In genomic region chr14:70192915-70193314, GRCh38 we compare ENCODE assay signal across 23 cellular contexts. TPM values are rescaled to one million over a fixed set of nuclear protein-coding genes. Genes with fewer than 3 reads are reported as not detected.
DNase-seq lines count a peak whose midpoint lies in the region; ATAC-seq, FAIRE-seq and TF ChIP-seq lines count a peak whose summit lies in the region.
"Had no signal": no experiment of that assay in that cellular context is flagged by ENCODE, and none has a peak within 500 bp of the region (broad histone marks: within the 10 kb centered on the region; RNA-seq: fewer than 3 reads in every experiment).

No MANE protein-coding gene starts in this region.

- H3K14ac ChIP-seq in H1 (ENCODE audit: insufficient read length) = no peak overlapping the region

- peaks cover 14 to 26% (median 24%) of the 10 kb centered on the region in 4 experiments for H3K27me3 ChIP-seq in H1 (replicated peaks in 1 of 4; ENCODE audit: control insufficient read depth in 3 of 4, extremely low read depth in 1 of 4, insufficient read depth in 3 of 4, low read length in 3 of 4)
- H3K27me3 ChIP-seq in GM23248 (replicated peaks; ENCODE audit: insufficient read depth) = peaks cover 17% of the 10 kb centered on the region; the same call in 1 of the 2 replicates
- peaks cover 0 to 20% of the 10 kb centered on the region in 2 donors for H3K27me3 ChIP-seq in small intestine (ENCODE audit: control insufficient read depth in 2 of 2, insufficient read depth in 2 of 2, low read length in 2 of 2)

- H2BK15ac ChIP-seq in H1 (ENCODE audit: low read length) = no peak overlapping the region

- TF ChIP-seq CTCF in GM12864 (IDR thresholded peaks at IDR 0.05; ENCODE audit: low read depth, low read length, missing control alignments) (peak; percentile 22), H1 (IDR thresholded peaks at IDR 0.05; ENCODE audit: control extremely low read depth in 1 of 3, insufficient read depth in 1 of 3, low read depth in 1 of 3, low read length in 3 of 3) (peak; percentile 23 to 39 (median 38); a peak in 3 of 4 replicates)

- CTCF ChIA-PET in H1 (lab: Charles Lee; ENCODE audit: partially characterized antibody) = interaction anchor here (0.8 kb wide), 2 partner anchors 10 to 106 kb away, joined by 4 to 5 read pairs; no protein-coding TSS in a partner anchor

- H4K20me1 ChIP-seq in H1 (replicated peaks in 1 of 2; ENCODE audit: control insufficient read depth in 1 of 2, insufficient read depth in 2 of 2, low read length in 2 of 2) = no peaks in the 10 kb centered on the region
- no peaks in the 10 kb centered on the region for H4K20me1 ChIP-seq in GM23248 (ENCODE audit: insufficient read depth)

- no peaks in the 10 kb centered on the region for H3K79me1 ChIP-seq in H1 (ENCODE audit: low read depth, low read length)

- 76% methylated on average over 2 of the region's 2 CpGs; no CpG with 5 or more reads in 1 of the 2 experiments for WGBS in H1 (ENCODE audit: extremely low coverage in 1 of 2, insufficient coverage in 1 of 2, insufficient read length in 1 of 2, insufficient replicate concordance in 2 of 2, low coverage in 1 of 2, low lambda C conversion rate in 2 of 2, missing lambda C conversion rate in 1 of 2), 2 experiments
- WGBS in GM23248 (ENCODE audit: low coverage in 1 of 2, low lambda C conversion rate in 2 of 2, missing lambda C conversion rate in 2 of 2), 2 experiments = 13 to 29% methylated on average over 2 of the region's 2 CpGs
- WGBS in small intestine, 3 donors = 35 to 61% (median 56%) methylated on average over 2 of the region's 2 CpGs

- POLR2A ChIA-PET in H1 (lab: Charles Lee; ENCODE audit: partially characterized antibody) = no interaction called here

- no peaks in the 10 kb centered on the region for H3F3A ChIP-seq in GM23248 (ENCODE audit: insufficient read depth)

- H3K56ac ChIP-seq in H1 (replicated peaks; ENCODE audit: insufficient read length, low read depth, low read length) = no peak overlapping the region

- no peaks in the 10 kb centered on the region for H3K9me2 ChIP-seq in GM23248 (ENCODE audit: insufficient read depth)

- TF ChIP-seq EP300 in H1 (IDR thresholded peaks at IDR 0.05; ENCODE audit: borderline replicate concordance in 1 of 2, low read depth in 2 of 2, low read length in 2 of 2) = no peak

- H3K9ac ChIP-seq in H1 (replicated peaks in 1 of 4; ENCODE audit: extremely low read depth in 1 of 4, low read depth in 3 of 4, low read length in 3 of 4) (no peak overlapping the region), GM23248 (no peak overlapping the region)

- no peak overlapping the region for H3K27ac ChIP-seq in H1 (ENCODE audit: low read depth, low read length)
- no peak overlapping the region for H3K27ac ChIP-seq in GM23248
- H3K27ac ChIP-seq in small intestine (ENCODE audit: low read depth in 1 of 2, low read length in 1 of 2) = no peak overlapping the region
- H3K27ac ChIP-seq: body of pancreas, HL-60, psoas muscle had no signal

- no peak overlapping the region for H3K4me2 ChIP-seq in H1 (ENCODE audit: insufficient read depth in 1 of 2, low read depth in 2 of 2, low read length in 2 of 2)
- no peak overlapping the region for H3K4me2 ChIP-seq in GM23248 (ENCODE audit: unreplicated experiment)

- TF ChIP-seq POLR2A in H1 (IDR thresholded peaks at IDR 0.05; ENCODE audit: control extremely low read depth in 1 of 2, low read depth in 2 of 2, low read length in 2 of 2) = no peak

- no peak overlapping the region for H2BK120ac ChIP-seq in H1 (replicated peaks; ENCODE audit: low read depth, low read length)

- H3K36me3 ChIP-seq in H1 (ENCODE audit: control insufficient read depth in 2 of 4, insufficient read depth in 4 of 4, low read length in 3 of 4) = no peaks in the 10 kb centered on the region
- H3K36me3 ChIP-seq in GM23248 (ENCODE audit: low read depth) = no peaks in the 10 kb centered on the region
- H3K36me3 ChIP-seq in small intestine (ENCODE audit: control insufficient read depth in 2 of 2, insufficient read depth in 2 of 2, low read length in 2 of 2) = no peaks in the 10 kb centered on the region
- H3K36me3 ChIP-seq: MG63 had no signal

- H2AFZ ChIP-seq in H1 (ENCODE audit: low read length) = no peak overlapping the region
- no peak overlapping the region for H2AFZ ChIP-seq in GM23248

- peaks cover 14% of the 10 kb centered on the region for H3K23me2 ChIP-seq in H1 (ENCODE audit: low read depth, low read length)

- in situ Hi-C loops in GM23248 (cut with MboI) = no loop called here

- no peak overlapping the region for H4K8ac ChIP-seq in H1 (ENCODE audit: extremely low read depth, insufficient read depth, low read length)

- H3K4me3 ChIP-seq in GM12864 (ENCODE audit: low read depth, low read length) (no peak overlapping the region), H1 (ENCODE audit: extremely low read depth in 1 of 4, insufficient read depth in 2 of 4, low read depth in 3 of 4, low read length in 4 of 4) (no peak overlapping the region), GM23248 (no peak overlapping the region), small intestine (ENCODE audit: low read depth in 1 of 2, low read length in 2 of 2) (no peak overlapping the region)
- H3K4me3 ChIP-seq: body of pancreas, MG63, psoas muscle had no signal

- DNase-seq in COLO668 (lab: John Stamatoyannopoulos, UW; ENCODE audit: unreplicated experiment) (peak; percentile 31), GM12864 (ENCODE audit: low read depth) (no peak), NCI-H69 (lab: John Stamatoyannopoulos, UW) (peak; percentile 8), H1 (ENCODE audit: low read depth in 1 of 2, low spot score in 2 of 2) (no peak), GM23248 (no peak), NCI-H226 (no peak), small intestine (no peak)
- DNase-seq: activated CD4-positive, alpha-beta T cell treated with anti-CD3 and anti-CD28 coated beads, Interleukin-2, amount 10 ng/mL, durations not matched to agents 7 days and 5 days; CD4-positive, CD25-positive, alpha-beta regulatory T cell; DMS79 treated with DMSO at 0.1 percent for 48 hours; effector memory CD8-positive, alpha-beta T cell; IMR-90; MG63; NCI-H146; NCI-H748 treated with DMSO at 0.1 percent for 48 hours; psoas muscle; stimulated activated CD4-positive, alpha-beta T cell treated with anti-CD3 and anti-CD28 coated beads, Interleukin-4, amount 100 ng/mL, for 24 hours; trophoblast cell had no signal

- H2BK20ac ChIP-seq in H1 (ENCODE audit: low read length) = no peak overlapping the region

- no peak overlapping the region for H2BK12ac ChIP-seq in H1 (ENCODE audit: low read depth, low read length)

- no peak overlapping the region for H4K5ac ChIP-seq in H1 (ENCODE audit: insufficient read length, low read depth, low read length)

- H2BK5ac ChIP-seq in H1 (ENCODE audit: low read depth, low read length) = no peak overlapping the region

- no peaks in the 10 kb centered on the region for H3K9me3 ChIP-seq in H1 (ENCODE audit: insufficient read depth in 2 of 2, low read depth in 1 of 2, low read length in 1 of 2)
- H3K9me3 ChIP-seq in GM23248 (ENCODE audit: low read depth) = no peaks in the 10 kb centered on the region
- H3K9me3 ChIP-seq in small intestine (ENCODE audit: control insufficient read depth, low read depth) = no peaks in the 10 kb centered on the region
- H3K9me3 ChIP-seq: body of pancreas, MG63, psoas muscle had no signal

- no peak overlapping the region for H4K91ac ChIP-seq in H1 (replicated peaks; ENCODE audit: insufficient read length, low read length)

- peaks cover 2 to 13% (median 4%) of the 10 kb centered on the region in 4 experiments; a peak in 6 of 7 replicates for H3K4me1 ChIP-seq in H1 (replicated peaks in 1 of 4; ENCODE audit: control insufficient read depth in 3 of 4, insufficient read depth in 4 of 4, low read length in 3 of 4)
- H3K4me1 ChIP-seq in GM23248 (ENCODE audit: insufficient read depth) = 0 out of 2 replicates have a peak, but pooled peaks cover 2% of the 10 kb centered on the region
- peaks cover 0 to 4% of the 10 kb centered on the region in 2 donors for H3K4me1 ChIP-seq in small intestine (ENCODE audit: control insufficient read depth in 2 of 2, insufficient read depth in 1 of 2, low read depth in 1 of 2, low read length in 1 of 2)

- no peak overlapping the region for H3K18ac ChIP-seq in H1 (ENCODE audit: extremely low read depth, low read length)

- H2AK5ac ChIP-seq in H1 (ENCODE audit: low read depth, low read length) = no peak overlapping the region

- ATAC-seq in HG03045 (IDR thresholded peaks at IDR 0.05; ENCODE audit: unreplicated experiment) = no peak
- ATAC-seq: body of pancreas; effector memory CD8-positive, alpha-beta T cell; left lobe of liver; Panc1; psoas muscle had no signal

- peak; percentile 40 to 50; a peak in 3 of 4 replicates for TF ChIP-seq RAD21 in H1 (IDR thresholded peaks at IDR 0.05 in 1 of 2, conservative IDR thresholded peaks at IDR 0.05 in 1 of 2; ENCODE audit: low read depth in 2 of 2, low read length in 2 of 2)

- H3K23ac ChIP-seq in H1 (ENCODE audit: insufficient read length) = no peak overlapping the region

- no peak overlapping the region for H3K4ac ChIP-seq in H1 (replicated peaks; ENCODE audit: insufficient read length, low read depth, low read length)

- H3K79me2 ChIP-seq in H1 (ENCODE audit: control insufficient read depth in 1 of 2, insufficient read depth in 2 of 2, low read length in 2 of 2) (no peaks in the 10 kb centered on the region), GM23248 (ENCODE audit: insufficient read depth) (no peaks in the 10 kb centered on the region)

- FAIRE-seq in H1 (lab: Jason Lieb, UNC) = no peak
- no peak for FAIRE-seq in small intestine (lab: Jason Lieb, UNC)

TF ChIP-seq in H1, 55 proteins besides CTCF, POLR2A, EP300 and RAD21:
- TF ChIP-seq HDAC2 (IDR thresholded peaks at IDR 0.05; ENCODE audit: borderline replicate concordance in 1 of 2, low read depth in 2 of 2, low read length in 2 of 2) (0 out of 4 replicates have a peak, but pooled peaks of 1 of the 2 experiments have one; percentile 31), MAX (IDR thresholded peaks at IDR 0.05) (no peak)

RNA-seq across cellular contexts. Expression of gene SLC8A3, which starts 4.2 kb away (rescaled TPM):
- total RNA-seq in H1 (2021; fragmentation: NEBNext Ultra II Directional; extraction: Animal tissue kit (Norgen Biotek cat#: 25700)) = 1.0 and 1.1 TPM in 2 replicates
- 0.33 and 0.38 TPM in 2 replicates for polyA plus RNA-seq in H1 (2011; rRNA removed)
- polyA plus RNA-seq in H1 (2011; cell fraction: cytosol; rRNA removed) = 0.57 TPM
- polyA plus RNA-seq in H1 (2011; cell fraction: nucleus; rRNA removed) = 0.66 TPM
- polyA plus RNA-seq in H1 (2012, experiment 1 of 2) = 0.50 to 0.72 TPM (median 0.60 TPM) in 4 replicates
- polyA plus RNA-seq in H1 (2012, experiment 2 of 2) = 0.20 TPM
- polyA plus RNA-seq in H1 (2013, experiment 1 of 2) = 1.8 TPM
- polyA plus RNA-seq in H1 (2013, experiment 2 of 2) = 1.7 TPM
- 2.3 and 2.7 TPM in 2 replicates for polyA minus RNA-seq in H1 (2011; rRNA and poly(A)+ RNA removed)
- polyA minus RNA-seq in H1 (2011; cell fraction: cytosol; rRNA and poly(A)+ RNA removed) = 1.3 TPM
- polyA minus RNA-seq in H1 (2011; cell fraction: nucleus; rRNA and poly(A)+ RNA removed) = 2.5 TPM
- total RNA-seq in GM23248 (2014; rRNA removed; shearing (Covaris generic)) = not detected in 2 replicates
- polyA plus RNA-seq in GM23248 (2016; fragmentation: Nextera tagmentation; extraction: Ambion mirVana) = not detected in 2 replicates
- under 1 TPM in 1 of 3 donors, not detected in 2; 0.22 TPM for polyA plus RNA-seq in small intestine
- total RNA-seq: activated CD4-positive, alpha-beta T cell treated with anti-CD3 and anti-CD28 coated beads, Interleukin-2, amount 10 ng/mL, durations not matched to agents 7 days and 5 days had no signal
- polyA plus RNA-seq: CD4-positive, CD25-positive, alpha-beta regulatory T cell; IMR-90 had no signal

Comparison
In these comparisons a context has a peak if more than half of its experiments do, and no peak if none do; other contexts are left out.
1. DNase-seq: peak in COLO668 (single experiment) and NCI-H69 (single experiment); none in GM12864 (single experiment), H1 (0 of 2), GM23248 (single experiment), NCI-H226 (single experiment) and small intestine (single experiment).